In genomic region chr7:50308301-50309129, GRCh38 we compare ENCODE assay signal across 1 cellular context.
TF ChIP-seq lines count a peak whose summit lies in the region.

No MANE protein-coding gene starts in this region.

TF ChIP-seq in K562, 482 proteins besides CTCF, POLR2A, EP300 and RAD21 (continued from another document):
- TF ChIP-seq RNF2 (IDR thresholded peaks at IDR 0.05) (no peak), MAFF (IDR thresholded peaks at IDR 0.05; ENCODE audit: low read length) (no peak), RBFOX2 (IDR thresholded peaks at IDR 0.05; ENCODE audit: low read depth, low read length) (peak; percentile 42; the same call in 1 of the 2 replicates), RBM34 (IDR thresholded peaks at IDR 0.05; ENCODE audit: borderline replicate concordance, insufficient read depth, low read length) (no peak), HNRNPUL1 (IDR thresholded peaks at IDR 0.05; ENCODE audit: low read length) (no peak), MXD1 (CRISPR knock-in tag; IDR thresholded peaks at IDR 0.05; ENCODE audit: borderline replicate concordance, poor library complexity, severe bottlenecking) (no peak), SAFB2 (IDR thresholded peaks at IDR 0.05; ENCODE audit: borderline replicate concordance, low read depth, low read length, severe bottlenecking) (no peak), ZBTB9 (CRISPR knock-in tag; IDR thresholded peaks at IDR 0.05) (no peak), STAT5B (CRISPR knock-in tag; IDR thresholded peaks at IDR 0.05) (no peak), RBM17 (IDR thresholded peaks at IDR 0.05; ENCODE audit: borderline replicate concordance, low read depth, low read length) (no peak), TFAM (CRISPR knock-in tag; conservative IDR thresholded peaks at IDR 0.05) (no peak), SAP30 (IDR thresholded peaks at IDR 0.05; ENCODE audit: borderline replicate concordance, insufficient read depth, low read depth, low read length, poor library complexity, severe bottlenecking) (no peak), TRIM24 (IDR thresholded peaks at IDR 0.05) (no peak)
- TF ChIP-seq, protein P1, sequence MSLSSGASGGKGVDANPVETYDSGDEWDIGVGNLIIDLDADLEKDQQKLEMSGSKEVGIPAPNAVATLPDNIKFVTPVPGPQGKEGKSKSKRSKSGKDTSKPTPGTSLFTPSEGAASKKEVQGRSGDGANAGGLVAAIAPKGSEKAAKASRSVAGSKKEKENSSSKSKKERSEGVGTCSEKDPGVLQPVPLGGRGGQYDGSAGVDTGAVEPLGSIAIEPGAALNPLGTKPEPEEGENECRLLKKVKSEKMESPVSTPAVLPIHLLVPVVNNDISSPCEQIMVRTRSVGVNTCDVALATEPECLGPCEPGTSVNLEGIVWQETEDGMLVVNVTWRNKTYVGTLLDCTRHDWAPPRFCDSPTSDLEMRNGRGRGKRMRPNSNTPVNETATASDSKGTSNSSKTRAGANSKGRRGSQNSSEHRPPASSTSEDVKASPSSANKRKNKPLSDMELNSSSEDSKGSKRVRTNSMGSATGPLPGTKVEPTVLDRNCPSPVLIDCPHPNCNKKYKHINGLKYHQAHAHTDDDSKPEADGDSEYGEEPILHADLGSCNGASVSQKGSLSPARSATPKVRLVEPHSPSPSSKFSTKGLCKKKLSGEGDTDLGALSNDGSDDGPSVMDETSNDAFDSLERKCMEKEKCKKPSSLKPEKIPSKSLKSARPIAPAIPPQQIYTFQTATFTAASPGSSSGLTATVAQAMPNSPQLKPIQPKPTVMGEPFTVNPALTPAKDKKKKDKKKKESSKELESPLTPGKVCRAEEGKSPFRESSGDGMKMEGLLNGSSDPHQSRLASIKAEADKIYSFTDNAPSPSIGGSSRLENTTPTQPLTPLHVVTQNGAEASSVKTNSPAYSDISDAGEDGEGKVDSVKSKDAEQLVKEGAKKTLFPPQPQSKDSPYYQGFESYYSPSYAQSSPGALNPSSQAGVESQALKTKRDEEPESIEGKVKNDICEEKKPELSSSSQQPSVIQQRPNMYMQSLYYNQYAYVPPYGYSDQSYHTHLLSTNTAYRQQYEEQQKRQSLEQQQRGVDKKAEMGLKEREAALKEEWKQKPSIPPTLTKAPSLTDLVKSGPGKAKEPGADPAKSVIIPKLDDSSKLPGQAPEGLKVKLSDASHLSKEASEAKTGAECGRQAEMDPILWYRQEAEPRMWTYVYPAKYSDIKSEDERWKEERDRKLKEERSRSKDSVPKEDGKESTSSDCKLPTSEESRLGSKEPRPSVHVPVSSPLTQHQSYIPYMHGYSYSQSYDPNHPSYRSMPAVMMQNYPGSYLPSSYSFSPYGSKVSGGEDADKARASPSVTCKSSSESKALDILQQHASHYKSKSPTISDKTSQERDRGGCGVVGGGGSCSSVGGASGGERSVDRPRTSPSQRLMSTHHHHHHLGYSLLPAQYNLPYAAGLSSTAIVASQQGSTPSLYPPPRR (CRISPR knock-in tag; IDR thresholded peaks at IDR 0.05; ENCODE audit: borderline replicate concordance) = no peak
TF ChIP-seq in K562: peak in this region for 23.
